In the genomic region with DNA sequence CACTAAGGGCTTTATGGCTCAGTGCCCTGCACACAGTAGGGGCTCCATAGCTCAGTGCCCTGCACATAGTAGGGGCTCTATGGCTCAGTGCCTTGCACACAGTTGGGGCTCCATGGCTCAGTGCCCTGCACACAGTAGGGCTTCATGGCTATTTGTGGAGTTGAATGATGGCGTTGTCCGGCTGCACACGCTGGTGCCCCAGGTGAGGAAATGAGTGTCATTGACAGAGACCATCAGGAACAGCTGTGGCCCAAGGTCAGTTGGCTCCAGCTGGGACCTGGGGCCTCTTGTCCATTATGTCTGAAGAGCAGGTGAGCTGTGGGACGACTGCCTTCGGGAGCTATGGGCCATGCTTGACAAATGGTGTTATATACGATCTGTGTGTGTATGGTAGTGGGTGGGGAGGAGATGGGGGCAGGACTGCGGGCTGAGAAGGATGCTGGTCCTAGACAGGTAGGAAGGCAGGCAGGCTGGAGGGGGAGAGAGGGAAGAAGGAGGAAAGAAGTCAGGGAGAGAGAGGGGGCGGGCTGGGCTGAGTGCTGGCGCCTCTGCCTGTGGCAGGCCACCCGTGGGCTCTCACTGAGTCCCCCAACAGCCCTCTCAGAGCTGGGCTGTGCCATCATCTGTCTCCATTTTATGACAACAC, we compare ENCODE assay signal across 1 cellular context.
TF ChIP-seq lines count a peak whose summit lies in the region.

No MANE protein-coding gene starts in this region.

TF ChIP-seq in GM12878, 131 proteins besides CTCF, POLR2A, EP300 and RAD21 (continued from another document):
- TF ChIP-seq, protein P1, sequence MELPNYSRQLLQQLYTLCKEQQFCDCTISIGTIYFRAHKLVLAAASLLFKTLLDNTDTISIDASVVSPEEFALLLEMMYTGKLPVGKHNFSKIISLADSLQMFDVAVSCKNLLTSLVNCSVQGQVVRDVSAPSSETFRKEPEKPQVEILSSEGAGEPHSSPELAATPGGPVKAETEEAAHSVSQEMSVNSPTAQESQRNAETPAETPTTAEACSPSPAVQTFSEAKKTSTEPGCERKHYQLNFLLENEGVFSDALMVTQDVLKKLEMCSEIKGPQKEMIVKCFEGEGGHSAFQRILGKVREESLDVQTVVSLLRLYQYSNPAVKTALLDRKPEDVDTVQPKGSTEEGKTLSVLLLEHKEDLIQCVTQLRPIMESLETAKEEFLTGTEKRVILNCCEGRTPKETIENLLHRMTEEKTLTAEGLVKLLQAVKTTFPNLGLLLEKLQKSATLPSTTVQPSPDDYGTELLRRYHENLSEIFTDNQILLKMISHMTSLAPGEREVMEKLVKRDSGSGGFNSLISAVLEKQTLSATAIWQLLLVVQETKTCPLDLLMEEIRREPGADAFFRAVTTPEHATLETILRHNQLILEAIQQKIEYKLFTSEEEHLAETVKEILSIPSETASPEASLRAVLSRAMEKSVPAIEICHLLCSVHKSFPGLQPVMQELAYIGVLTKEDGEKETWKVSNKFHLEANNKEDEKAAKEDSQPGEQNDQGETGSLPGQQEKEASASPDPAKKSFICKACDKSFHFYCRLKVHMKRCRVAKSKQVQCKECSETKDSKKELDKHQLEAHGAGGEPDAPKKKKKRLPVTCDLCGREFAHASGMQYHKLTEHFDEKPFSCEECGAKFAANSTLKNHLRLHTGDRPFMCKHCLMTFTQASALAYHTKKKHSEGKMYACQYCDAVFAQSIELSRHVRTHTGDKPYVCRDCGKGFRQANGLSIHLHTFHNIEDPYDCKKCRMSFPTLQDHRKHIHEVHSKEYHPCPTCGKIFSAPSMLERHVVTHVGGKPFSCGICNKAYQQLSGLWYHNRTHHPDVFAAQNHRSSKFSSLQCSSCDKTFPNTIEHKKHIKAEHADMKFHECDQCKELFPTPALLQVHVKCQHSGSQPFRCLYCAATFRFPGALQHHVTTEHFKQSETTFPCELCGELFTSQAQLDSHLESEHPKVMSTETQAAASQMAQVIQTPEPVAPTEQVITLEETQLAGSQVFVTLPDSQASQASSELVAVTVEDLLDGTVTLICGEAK (IDR thresholded peaks at IDR 0.05; ENCODE audit: borderline replicate concordance) = no peak
- TF ChIP-seq, protein P2, sequence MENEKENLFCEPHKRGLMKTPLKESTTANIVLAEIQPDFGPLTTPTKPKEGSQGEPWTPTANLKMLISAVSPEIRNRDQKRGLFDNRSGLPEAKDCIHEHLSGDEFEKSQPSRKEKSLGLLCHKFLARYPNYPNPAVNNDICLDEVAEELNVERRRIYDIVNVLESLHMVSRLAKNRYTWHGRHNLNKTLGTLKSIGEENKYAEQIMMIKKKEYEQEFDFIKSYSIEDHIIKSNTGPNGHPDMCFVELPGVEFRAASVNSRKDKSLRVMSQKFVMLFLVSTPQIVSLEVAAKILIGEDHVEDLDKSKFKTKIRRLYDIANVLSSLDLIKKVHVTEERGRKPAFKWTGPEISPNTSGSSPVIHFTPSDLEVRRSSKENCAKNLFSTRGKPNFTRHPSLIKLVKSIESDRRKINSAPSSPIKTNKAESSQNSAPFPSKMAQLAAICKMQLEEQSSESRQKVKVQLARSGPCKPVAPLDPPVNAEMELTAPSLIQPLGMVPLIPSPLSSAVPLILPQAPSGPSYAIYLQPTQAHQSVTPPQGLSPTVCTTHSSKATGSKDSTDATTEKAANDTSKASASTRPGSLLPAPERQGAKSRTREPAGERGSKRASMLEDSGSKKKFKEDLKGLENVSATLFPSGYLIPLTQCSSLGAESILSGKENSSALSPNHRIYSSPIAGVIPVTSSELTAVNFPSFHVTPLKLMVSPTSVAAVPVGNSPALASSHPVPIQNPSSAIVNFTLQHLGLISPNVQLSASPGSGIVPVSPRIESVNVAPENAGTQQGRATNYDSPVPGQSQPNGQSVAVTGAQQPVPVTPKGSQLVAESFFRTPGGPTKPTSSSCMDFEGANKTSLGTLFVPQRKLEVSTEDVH (IDR thresholded peaks at IDR 0.05; ENCODE audit: low read depth, partially characterized antibody) = no peak
